In the genomic region with DNA sequence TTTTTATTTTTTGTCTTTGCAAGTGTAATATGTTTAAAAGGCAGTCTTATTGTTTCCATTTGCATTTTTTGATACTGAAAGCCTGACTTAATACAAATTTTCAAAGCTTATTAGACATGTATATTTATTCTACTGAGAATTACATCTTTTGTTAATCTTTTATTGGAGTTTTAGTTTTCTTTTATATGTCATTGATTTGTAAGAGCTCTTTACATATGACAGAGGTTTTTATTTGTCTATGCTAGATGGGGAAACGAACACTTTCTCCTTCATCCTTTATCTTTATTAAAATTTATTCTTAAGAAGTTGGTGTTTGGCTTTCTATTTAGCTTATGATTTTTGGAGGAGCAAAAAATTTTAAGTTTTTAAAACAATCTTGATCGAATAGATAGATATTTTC, we compare ENCODE assay signal across 9 cellular contexts.
"Had no signal": no experiment of that assay in that cellular context is flagged by ENCODE, and none has a peak within 500 bp of the region (broad histone marks: within the 10 kb centered on the region; RNA-seq: fewer than 3 reads in every experiment).

No MANE protein-coding gene starts in this region.

- H3K9me3 ChIP-seq: HAP-1 had no signal

- H3K27ac ChIP-seq: GM23248 had no signal

- FAIRE-seq: H54 had no signal

- H2AFZ ChIP-seq: GM23248, GM23338 had no signal

- H3K4me1 ChIP-seq: HAP-1 had no signal

- H3K4me3 ChIP-seq: GM23248, GM23338, HAP-1 had no signal

- H3K4me2 ChIP-seq: GM23338 had no signal

- H3K36me3 ChIP-seq: HAP-1 had no signal

- H3K9ac ChIP-seq: GM23248 had no signal

- DNase-seq: GM23248, GOT3, H7, H9, HCEC 1CT, HFFc6 had no signal
